21 cellular contexts compared by ENCODE assay signal in genomic region chr6:152941746-152942145, GRCh38. TPM values are rescaled to one million over a fixed set of nuclear protein-coding genes. Genes with fewer than 3 reads are reported as not detected.
DNase-seq lines count a peak whose midpoint lies in the region; ATAC-seq and TF ChIP-seq lines count a peak whose summit lies in the region.
"Had no signal": no experiment of that assay in that cellular context is flagged by ENCODE, and none has a peak within 500 bp of the region (broad histone marks: within the 10 kb centered on the region; RNA-seq: fewer than 3 reads in every experiment).

No MANE protein-coding gene starts in this region.

- no peak for TF ChIP-seq CTCF in HFFc6 (IDR thresholded peaks at IDR 0.05)

- peaks cover 4% of the 10 kb centered on the region; the same call in 1 of the 2 replicates for H3K27me3 Mint-ChIP-seq in HFFc6 (ENCODE audit: insufficient read depth)
- H3K27me3 Mint-ChIP-seq in stimulated activated naive CD8-positive, alpha-beta T cell treated with anti-CD3 and anti-CD28 coated beads, Interleukin-15, amount 100 ng/mL, for 72 hours = peaks cover 15% of the 10 kb centered on the region

- peaks cover 26% of the 10 kb centered on the region for H3K4me1 Mint-ChIP-seq in HFFc6 (ENCODE audit: low read depth)
- H3K4me1 Mint-ChIP-seq in stimulated activated naive CD8-positive, alpha-beta T cell treated with anti-CD3 and anti-CD28 coated beads, Interleukin-15, amount 100 ng/mL, for 72 hours = no peaks in the 10 kb centered on the region
- H3K4me1 Mint-ChIP-seq: CD14-positive monocyte; CD8-positive, alpha-beta memory T cell had no signal

- H3K36me3 Mint-ChIP-seq in HFFc6 (ENCODE audit: low read depth) = no peaks in the 10 kb centered on the region
- H3K36me3 Mint-ChIP-seq: CD14-positive monocyte; CD8-positive, alpha-beta memory T cell had no signal

- no peaks in the 10 kb centered on the region for H3K9me3 Mint-ChIP-seq in HFFc6
- no peaks in the 10 kb centered on the region for H3K9me3 Mint-ChIP-seq in stimulated activated naive CD8-positive, alpha-beta T cell treated with anti-CD3 and anti-CD28 coated beads, Interleukin-15, amount 100 ng/mL, for 72 hours
- H3K9me3 Mint-ChIP-seq: CD4-positive, alpha-beta T cell; CD8-positive, alpha-beta memory T cell had no signal

- no peak overlapping the region for H3K4me3 Mint-ChIP-seq in HFFc6
- H3K4me3 Mint-ChIP-seq in stimulated activated naive CD8-positive, alpha-beta T cell treated with anti-CD3 and anti-CD28 coated beads, Interleukin-15, amount 100 ng/mL, for 72 hours = no peak overlapping the region
- H3K4me3 Mint-ChIP-seq: CD14-positive monocyte; CD4-positive, alpha-beta T cell; CD8-positive, alpha-beta memory T cell had no signal

- ATAC-seq in GM18517 (IDR thresholded peaks at IDR 0.05; ENCODE audit: unreplicated experiment) = no peak
- ATAC-seq in stimulated activated naive CD8-positive, alpha-beta T cell treated with anti-CD3 and anti-CD28 coated beads, Interleukin-15, amount 100 ng/mL, for 72 hours = no peak
- ATAC-seq: A549 had no signal

- peak; percentile 41 for DNase-seq in COLO829 (ENCODE audit: low spot score)
- DNase-seq in HFFc6 = peak; percentile 6
- DNase-seq in RPMI7951 (ENCODE audit: low read depth) = peak; percentile 70
- DNase-seq in UCSD-AML1 (lab: John Stamatoyannopoulos, UW; ENCODE audit: unreplicated experiment) = no peak
- no peak for DNase-seq in stimulated activated naive CD8-positive, alpha-beta T cell treated with anti-CD3 and anti-CD28 coated beads, Interleukin-15, amount 100 ng/mL, for 72 hours
- DNase-seq: 8988T; ACHN; AML-193; BE2C; Calu3; CD4-positive, alpha-beta T cell; CD8-positive, alpha-beta memory T cell; COR-L47; DMS53; DMS79 treated with DMSO at 0.1 percent for 48 hours; GM23248; H7; HCEC 1CT had no signal

- no peak overlapping the region for H3K27ac Mint-ChIP-seq in HFFc6
- H3K27ac Mint-ChIP-seq in stimulated activated naive CD8-positive, alpha-beta T cell treated with anti-CD3 and anti-CD28 coated beads, Interleukin-15, amount 100 ng/mL, for 72 hours = no peak overlapping the region
- H3K27ac Mint-ChIP-seq: CD14-positive monocyte; CD4-positive, alpha-beta T cell; CD8-positive, alpha-beta memory T cell had no signal

RNA-seq across cellular contexts. Expression of gene FBXO5, which starts 41.1 kb away (rescaled TPM):
- 10 to 100 TPM; 12.7 to 26.9 (median 23.7) TPM for total RNA-seq in HFFc6 (2021; fragmentation: NEBNext Ultra II Directional; extraction: Animal tissue kit (Norgen Biotek cat#: 25700))
- 75.8 and 102 TPM in 2 replicates for total RNA-seq in RPMI7951 (2014; rRNA removed; shearing (Covaris generic))

Comparison
In these comparisons a context has a peak if more than half of its experiments do, and no peak if none do; other contexts are left out.
1. DNase-seq: peak in COLO829 (single experiment), HFFc6 (single experiment) and RPMI7951 (single experiment); none in UCSD-AML1 (single experiment) and stimulated activated naive CD8-positive, alpha-beta T cell treated with anti-CD3 and anti-CD28 coated beads, Interleukin-15, amount 100 ng/mL, for 72 hours (0 of 2).